Comparison of ENCODE assay signal across 15 cellular contexts in the genomic region with DNA sequence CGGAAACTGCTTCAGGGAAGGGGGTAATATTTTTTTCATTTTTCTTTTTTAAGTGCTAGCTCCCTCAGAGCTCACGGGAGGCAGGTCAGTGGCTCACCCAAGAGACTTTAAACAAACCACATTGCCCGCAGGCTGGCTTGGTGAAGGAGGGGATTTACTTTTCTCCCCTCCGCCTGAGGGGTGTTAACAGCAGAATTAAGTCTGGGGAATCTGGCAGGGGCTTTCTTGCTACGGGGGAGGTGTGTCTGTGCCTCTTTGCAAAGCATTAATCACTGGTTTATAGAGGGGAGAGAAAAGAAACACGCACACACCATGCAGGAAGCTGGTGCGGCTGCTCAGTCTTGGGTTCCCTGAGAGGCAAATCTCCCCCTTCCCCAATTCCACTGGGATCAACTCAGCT. TPM values are rescaled to one million over a fixed set of nuclear protein-coding genes. Genes with fewer than 3 reads are reported as not detected.
"Had no signal": no experiment of that assay in that cellular context is flagged by ENCODE, and none has a peak within 500 bp of the region (broad histone marks: within the 10 kb centered on the region; RNA-seq: fewer than 3 reads in every experiment).

No MANE protein-coding gene starts in this region.

- H3K27ac ChIP-seq: coronary artery, esophagus squamous epithelium, pancreas, sigmoid colon, thoracic aorta had no signal

- DNase-seq: activated B cell treated with CpG ODN at 0.5 μM for 24 hours; activated CD4-positive, alpha-beta T cell treated with anti-CD3 and anti-CD28 coated beads, Interleukin-2, amount 50 U/mL, for 1 hour; activated naive CD4-positive, alpha-beta T cell; activated naive CD8-positive, alpha-beta T cell treated with anti-CD3 and anti-CD28 coated beads, Interleukin-2, amount 10 ng/mL, durations not matched to agents 7 days and 5 days; central memory CD4-positive, alpha-beta T cell; esophagus squamous epithelium; pancreas; sigmoid colon; stimulated activated CD4-positive, alpha-beta T cell treated with anti-CD3 and anti-CD28 coated beads, Interleukin-1b, Interleukin-23, amount 100 ng/mL, for 48 hours; T-helper 2 cell had no signal

- H3K9me3 ChIP-seq: pancreas, thoracic aorta had no signal

- H3K36me3 Mint-ChIP-seq: activated naive CD8-positive, alpha-beta T cell treated with anti-CD3 and anti-CD28 coated beads, Interleukin-2, amount 10 ng/mL, durations not matched to agents 7 days and 5 days; brain had no signal

- H3K4me3 ChIP-seq: coronary artery, esophagus squamous epithelium, pancreas, sigmoid colon, thoracic aorta had no signal

- H3K27me3 Mint-ChIP-seq: activated naive CD8-positive, alpha-beta T cell treated with anti-CD3 and anti-CD28 coated beads, Interleukin-2, amount 10 ng/mL, durations not matched to agents 7 days and 5 days had no signal

- H3K4me1 ChIP-seq: pancreas, sigmoid colon had no signal

- H3K4me3 Mint-ChIP-seq: activated B cell treated with CpG ODN at 0.5 μM for 24 hours; activated naive CD8-positive, alpha-beta T cell treated with anti-CD3 and anti-CD28 coated beads, Interleukin-2, amount 10 ng/mL, durations not matched to agents 7 days and 5 days; neural crest cell had no signal

- H3K36me3 ChIP-seq: esophagus squamous epithelium, pancreas, sigmoid colon, thoracic aorta had no signal

- H3K9me3 Mint-ChIP-seq: neural crest cell had no signal

- ATAC-seq: pancreas had no signal

- H3K27ac Mint-ChIP-seq: activated B cell treated with CpG ODN at 0.5 μM for 24 hours; activated naive CD8-positive, alpha-beta T cell treated with anti-CD3 and anti-CD28 coated beads, Interleukin-2, amount 10 ng/mL, durations not matched to agents 7 days and 5 days; brain had no signal

- H3K4me1 Mint-ChIP-seq: activated B cell treated with CpG ODN at 0.5 μM for 24 hours; activated naive CD8-positive, alpha-beta T cell treated with anti-CD3 and anti-CD28 coated beads, Interleukin-2, amount 10 ng/mL, durations not matched to agents 7 days and 5 days; brain; neural crest cell had no signal

RNA-seq across cellular contexts. Expression of gene TBX3, which starts 26.2 kb away (rescaled TPM):
- total RNA-seq: activated B cell treated with CpG ODN at 0.5 μM for 24 hours; activated CD8-positive, alpha-beta memory T cell treated with anti-CD3 and anti-CD28 coated beads for 36 hours; activated naive CD8-positive, alpha-beta T cell treated with anti-CD3 and anti-CD28 coated beads, Interleukin-2, amount 10 ng/mL, durations not matched to agents 7 days and 5 days had no signal
